Comparison of ENCODE assay signal across 8 cellular contexts in genomic region chr1:1630965-1631792, GRCh38. TPM values are rescaled to one million over a fixed set of nuclear protein-coding genes. Genes with fewer than 3 reads are reported as not detected.
A peak's percentile ranks its signal among the peaks of the same experiment; 100 is the strongest.
DNase-seq lines count a peak whose midpoint lies in the region; ATAC-seq and TF ChIP-seq lines count a peak whose summit lies in the region.

No MANE protein-coding gene starts in this region.

- no peaks in the 10 kb centered on the region for H3K36me3 ChIP-seq in BE2C
- H3K36me3 ChIP-seq in esophagus (ENCODE audit: control insufficient read depth in 2 of 2, insufficient read depth in 2 of 2, low read length in 1 of 2) = peaks cover 0 to 7% of the 10 kb centered on the region in 2 donors

- no peaks in the 10 kb centered on the region for H3K4me1 Mint-ChIP-seq in progenitor cell of endocrine pancreas (ENCODE audit: low read depth)

- no peaks in the 10 kb centered on the region for H3K36me3 Mint-ChIP-seq in progenitor cell of endocrine pancreas (ENCODE audit: insufficient read depth)

- ATAC-seq in HG02610 (IDR thresholded peaks at IDR 0.05; ENCODE audit: unreplicated experiment) = no peak

- no peaks in the 10 kb centered on the region for H3K9me3 ChIP-seq in BE2C
- no peaks in the 10 kb centered on the region for H3K9me3 ChIP-seq in esophagus (ENCODE audit: control insufficient read depth in 2 of 2, insufficient read depth in 1 of 2, low read depth in 1 of 2, low read length in 1 of 2)

- H3K27ac ChIP-seq in esophagus (ENCODE audit: low read depth in 2 of 2, low read length in 1 of 2) = peak overlapping the region in 1 of 2 donors; percentile 74

- H3K4me3 ChIP-seq in BE2C (ENCODE audit: low read depth, low read length) = no peak overlapping the region
- H3K4me3 ChIP-seq in esophagus (ENCODE audit: low read depth in 1 of 2, low read length in 2 of 2) = peak overlapping the region; percentile 15 to 16

- H3K9me3 Mint-ChIP-seq in progenitor cell of endocrine pancreas (ENCODE audit: low read depth) = no peaks in the 10 kb centered on the region

- no peak overlapping the region for H3K4me3 Mint-ChIP-seq in progenitor cell of endocrine pancreas (ENCODE audit: low read depth)

- TF ChIP-seq CTCF in BE2C (IDR thresholded peaks at IDR 0.05; ENCODE audit: low read depth, low read length) = no peak
- TF ChIP-seq CTCF in progenitor cell of endocrine pancreas (IDR thresholded peaks at IDR 0.05; ENCODE audit: unreplicated experiment) = no peak

- peaks cover 3% of the 10 kb centered on the region for H3K27me3 Mint-ChIP-seq in progenitor cell of endocrine pancreas

- 8 to 12% methylated on average over 53 to 79 of the region's 79 CpGs for WGBS in esophagus, 2 donors

- no peak overlapping the region for H3K27ac Mint-ChIP-seq in progenitor cell of endocrine pancreas

- H3K27me3 ChIP-seq in BE2C = no peaks in the 10 kb centered on the region
- H3K27me3 ChIP-seq in esophagus (ENCODE audit: control insufficient read depth in 1 of 2, insufficient read depth in 2 of 2, low read length in 2 of 2) = peaks cover 0 to 9% of the 10 kb centered on the region in 2 donors

- H3K4me1 ChIP-seq in BE2C (no peaks in the 10 kb centered on the region), esophagus (ENCODE audit: control insufficient read depth in 2 of 2, insufficient read depth in 2 of 2, low read length in 1 of 2) (peaks cover 0 to 30% of the 10 kb centered on the region in 2 donors)

- DNase-seq in BE2C (peak; percentile 10), NCI-H69 (lab: John Stamatoyannopoulos, UW) (peak; percentile 37), mucosa of gallbladder (ENCODE audit: low spot score) (peak; percentile 65), NCI-H446 (lab: John Stamatoyannopoulos, UW) (no peak), inferior parietal cortex (ENCODE audit: extremely low spot score) (no peak), progenitor cell of endocrine pancreas (ENCODE audit: low spot score, unreplicated experiment) (no peak)

RNA-seq across cellular contexts. Expression of gene MMP23B, which starts 0.8 kb away (rescaled TPM):
- polyA plus RNA-seq in BE2C (2012; ENCODE audit: insufficient read depth, insufficient read length, low read depth) = 0.66 TPM
- polyA plus RNA-seq in esophagus = 1 to 10 TPM in 1 of 2 donors, under 1 TPM in 1; 0.91 to 2.7 TPM
- total RNA-seq in mucosa of gallbladder = 56.0 TPM
- total RNA-seq in progenitor cell of endocrine pancreas = 4.4 and 5.3 TPM in 2 replicates

RNA-seq across cellular contexts. Expression of gene MIB2, which starts 15.9 kb away (rescaled TPM):
- polyA plus RNA-seq in BE2C (2012; ENCODE audit: insufficient read depth, insufficient read length, low read depth) = 41.5 TPM
- 100 to 1,000 TPM in 1 of 2 donors, 10 to 100 TPM in 1; 89.9 to 153 TPM for polyA plus RNA-seq in esophagus
- 135 TPM for total RNA-seq in mucosa of gallbladder
- total RNA-seq in progenitor cell of endocrine pancreas = 132 and 144 TPM in 2 replicates

RNA-seq across cellular contexts. Expression of gene CDK11B, which starts 27.6 kb away (rescaled TPM):
- polyA plus RNA-seq in BE2C (2012; ENCODE audit: insufficient read depth, insufficient read length, low read depth) = 163 TPM
- 10 to 100 TPM; 20.6 to 21.0 TPM for polyA plus RNA-seq in esophagus
- total RNA-seq in mucosa of gallbladder (24.2 TPM), progenitor cell of endocrine pancreas (26.3 and 28.7 TPM in 2 replicates)

RNA-seq across cellular contexts. Expression of gene FNDC10, which starts 31.2 kb away (rescaled TPM):
- polyA plus RNA-seq in BE2C (2012; ENCODE audit: insufficient read depth, insufficient read length, low read depth) = 31.5 TPM
- 1 to 10 TPM; 7.5 to 8.3 TPM for polyA plus RNA-seq in esophagus
- total RNA-seq in mucosa of gallbladder (4.6 TPM), progenitor cell of endocrine pancreas (2.7 and 4.2 TPM in 2 replicates)

RNA-seq across cellular contexts. Expression of gene SSU72, which starts 56.5 kb away (rescaled TPM):
- 249 TPM for polyA plus RNA-seq in BE2C (2012; ENCODE audit: insufficient read depth, insufficient read length, low read depth)
- 10 to 100 TPM; 67.7 to 91.4 TPM for polyA plus RNA-seq in esophagus
- total RNA-seq in mucosa of gallbladder = 117 TPM
- total RNA-seq in progenitor cell of endocrine pancreas = 114 and 118 TPM in 2 replicates

Comparison
In these comparisons a context has a peak if more than half of its experiments do, and no peak if none do; other contexts are left out.
1. DNase-seq: peak in BE2C (single experiment), NCI-H69 (single experiment) and mucosa of gallbladder (single experiment); none in NCI-H446 (0 of 2), inferior parietal cortex (single experiment) and progenitor cell of endocrine pancreas (single experiment).